In the genomic region with DNA sequence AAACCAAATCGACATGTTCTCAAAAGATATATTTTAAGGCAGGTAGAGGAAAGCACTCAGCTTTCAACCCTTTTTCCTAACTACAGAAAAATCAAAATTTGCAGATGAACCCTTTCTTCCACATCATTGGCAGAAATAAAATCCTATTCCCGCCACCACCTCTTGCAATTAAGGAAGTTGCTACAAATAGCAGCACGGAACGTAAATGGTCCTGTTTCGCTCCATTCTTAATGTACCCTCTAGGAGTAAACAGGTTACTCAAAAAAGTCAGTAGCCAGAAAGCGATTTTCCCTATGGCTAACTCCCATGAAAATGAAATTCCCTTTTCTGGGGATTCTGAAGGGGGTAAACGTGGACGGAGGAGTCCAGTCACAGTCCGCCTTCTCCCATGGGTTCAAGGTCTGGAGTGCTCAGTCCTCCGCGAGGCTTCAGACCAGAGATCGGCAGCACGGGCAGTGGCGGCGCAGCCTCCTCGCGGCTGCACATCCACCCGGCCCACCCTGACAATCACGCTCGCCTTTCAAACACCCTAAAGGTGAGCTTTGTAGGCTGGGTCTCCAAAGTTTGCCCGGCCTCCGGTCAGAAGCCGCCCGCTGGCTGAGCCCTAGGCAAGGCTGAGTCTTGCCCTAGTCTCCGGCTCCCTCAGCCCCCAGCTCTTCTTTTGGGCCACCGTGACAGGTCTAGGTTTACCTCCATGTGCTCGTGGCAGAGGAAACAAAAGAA, we compare ENCODE assay signal across 9 cellular contexts. TPM values are rescaled to one million over a fixed set of nuclear protein-coding genes. Genes with fewer than 3 reads are reported as not detected.
DNase-seq lines count a peak whose midpoint lies in the region; ATAC-seq and TF ChIP-seq lines count a peak whose summit lies in the region.
"Had no signal": no experiment of that assay in that cellular context is flagged by ENCODE, and none has a peak within 500 bp of the region (broad histone marks: within the 10 kb centered on the region; RNA-seq: fewer than 3 reads in every experiment).

No MANE protein-coding gene starts in this region.

- H2AFZ ChIP-seq in KMS-11 (ENCODE audit: low read depth) = no peak overlapping the region; the same call in 1 of the 2 replicates

- H3K27ac Mint-ChIP-seq in activated CD8-positive, alpha-beta T cell treated with anti-CD3 and anti-CD28 coated beads, Interleukin-2, amount 10 ng/mL, durations not matched to agents 7 days and 5 days = peak overlapping the region; percentile 49
- no peak overlapping the region for H3K27ac Mint-ChIP-seq in natural killer cell treated with Interleukin-12 subunit alpha and Interleukin-12 subunit beta and Interleukin-15 and Interleukin-18, amount 100 ng/mL, for 72 hours

- POLR2A ChIA-PET in activated CD8-positive, alpha-beta T cell treated with anti-CD3 and anti-CD28 coated beads, Interleukin-2, amount 10 ng/mL, durations not matched to agents 7 days and 5 days (lab: Charles Lee) = interaction anchor here (0.6 kb wide), 1 partner anchor 135 kb away, joined by 5 read pairs; no protein-coding TSS in a partner anchor

- DNase-seq in EH (ENCODE audit: low read depth) = peak; percentile 32
- peak; percentile 25 for DNase-seq in activated CD8-positive, alpha-beta T cell treated with anti-CD3 and anti-CD28 coated beads, Interleukin-2, amount 10 ng/mL, durations not matched to agents 7 days and 5 days
- no peak for DNase-seq in esophagus muscularis mucosa (ENCODE audit: extremely low spot score)
- DNase-seq in natural killer cell treated with Interleukin-12 subunit alpha and Interleukin-12 subunit beta and Interleukin-15 and Interleukin-18, amount 100 ng/mL, for 72 hours (ENCODE audit: low spot score) = no peak
- no peak for DNase-seq in mesenteric fat pad (ENCODE audit: low spot score)

- no peaks in the 10 kb centered on the region for H3K36me3 ChIP-seq in KMS-11 (ENCODE audit: insufficient read depth)
- no peaks in the 10 kb centered on the region for H3K36me3 ChIP-seq in esophagus muscularis mucosa

- CTCF ChIA-PET in activated CD8-positive, alpha-beta T cell treated with anti-CD3 and anti-CD28 coated beads, Interleukin-2, amount 10 ng/mL, durations not matched to agents 7 days and 5 days (lab: Charles Lee) = no interaction called here

- H3K36me3 Mint-ChIP-seq in activated CD8-positive, alpha-beta T cell treated with anti-CD3 and anti-CD28 coated beads, Interleukin-2, amount 10 ng/mL, durations not matched to agents 7 days and 5 days (ENCODE audit: low read depth) = peaks cover 4% of the 10 kb centered on the region
- no peaks in the 10 kb centered on the region for H3K36me3 Mint-ChIP-seq in natural killer cell treated with Interleukin-12 subunit alpha and Interleukin-12 subunit beta and Interleukin-15 and Interleukin-18, amount 100 ng/mL, for 72 hours

- H3K27ac ChIP-seq in KMS-11 = peak overlapping the region; percentile 77
- H3K27ac ChIP-seq in esophagus muscularis mucosa (replicated peaks in 1 of 4) = peak overlapping the region; percentile 94 to 98 (median 96)

- H3K9me3 Mint-ChIP-seq in activated CD8-positive, alpha-beta T cell treated with anti-CD3 and anti-CD28 coated beads, Interleukin-2, amount 10 ng/mL, durations not matched to agents 7 days and 5 days (ENCODE audit: insufficient read depth) = no peaks in the 10 kb centered on the region
- no peaks in the 10 kb centered on the region for H3K9me3 Mint-ChIP-seq in natural killer cell treated with Interleukin-12 subunit alpha and Interleukin-12 subunit beta and Interleukin-15 and Interleukin-18, amount 100 ng/mL, for 72 hours

- TF ChIP-seq CTCF in KMS-11 (conservative IDR thresholded peaks at IDR 0.05; ENCODE audit: low read depth, low read length) (no peak), esophagus muscularis mucosa (IDR thresholded peaks at IDR 0.05) (no peak)

- H3K4me3 Mint-ChIP-seq in activated CD8-positive, alpha-beta T cell treated with anti-CD3 and anti-CD28 coated beads, Interleukin-2, amount 10 ng/mL, durations not matched to agents 7 days and 5 days = peak overlapping the region; percentile 77
- peak overlapping the region; percentile 70 for H3K4me3 Mint-ChIP-seq in natural killer cell treated with Interleukin-12 subunit alpha and Interleukin-12 subunit beta and Interleukin-15 and Interleukin-18, amount 100 ng/mL, for 72 hours

- H3K27me3 ChIP-seq in KMS-11 (ENCODE audit: insufficient read depth, low read depth) (no peaks in the 10 kb centered on the region), esophagus muscularis mucosa (no peaks in the 10 kb centered on the region)

- intact Hi-C loops in esophagus muscularis mucosa (cut with DNase I) = no loop called here

- H3K4me1 ChIP-seq in KMS-11 (ENCODE audit: low read depth, poor library complexity, severe bottlenecking) (peaks cover 40% of the 10 kb centered on the region), esophagus muscularis mucosa (peaks cover 0 to 19% (median 14%) of the 10 kb centered on the region in 4 donors)

- peak overlapping the region; percentile 82; the same call in 1 of the 2 replicates for H3K4me2 ChIP-seq in KMS-11

- peaks cover 18% of the 10 kb centered on the region for H3K4me1 Mint-ChIP-seq in activated CD8-positive, alpha-beta T cell treated with anti-CD3 and anti-CD28 coated beads, Interleukin-2, amount 10 ng/mL, durations not matched to agents 7 days and 5 days (ENCODE audit: low read depth)
- H3K4me1 Mint-ChIP-seq in natural killer cell treated with Interleukin-12 subunit alpha and Interleukin-12 subunit beta and Interleukin-15 and Interleukin-18, amount 100 ng/mL, for 72 hours (ENCODE audit: low read depth in 2 of 2) = peaks cover 12 to 23% of the 10 kb centered on the region in 2 donors

- no peaks in the 10 kb centered on the region for H3K9me3 ChIP-seq in esophagus muscularis mucosa

- peaks cover 6% of the 10 kb centered on the region; the same call in 1 of the 2 replicates for H4K20me1 ChIP-seq in KMS-11 (ENCODE audit: insufficient read depth)

- peak overlapping the region; percentile 90 for H3K9ac ChIP-seq in KMS-11

- ATAC-seq in activated CD8-positive, alpha-beta T cell treated with anti-CD3 and anti-CD28 coated beads, Interleukin-2, amount 10 ng/mL, durations not matched to agents 7 days and 5 days = peak; percentile 16
- ATAC-seq in natural killer cell treated with Interleukin-12 subunit alpha and Interleukin-12 subunit beta and Interleukin-15 and Interleukin-18, amount 100 ng/mL, for 72 hours = no peak
- no peak for ATAC-seq in HG03175 (IDR thresholded peaks at IDR 0.05; ENCODE audit: unreplicated experiment)
- no peak for ATAC-seq in HG03521 (IDR thresholded peaks at IDR 0.05; ENCODE audit: unreplicated experiment)

- peaks cover 57% of the 10 kb centered on the region for H3K79me2 ChIP-seq in KMS-11 (ENCODE audit: insufficient read depth, low read depth)

- TF ChIP-seq EP300 in esophagus muscularis mucosa (IDR thresholded peaks at IDR 0.05) = no peak

- H3K4me3 ChIP-seq in KMS-11 (IDR thresholded peaks at IDR 0.05; ENCODE audit: insufficient read depth, low read depth, low read length) = no peak overlapping the region
- H3K4me3 ChIP-seq in esophagus muscularis mucosa = peak overlapping the region; percentile 69 to 87 (median 82)

- H3K27me3 Mint-ChIP-seq in activated CD8-positive, alpha-beta T cell treated with anti-CD3 and anti-CD28 coated beads, Interleukin-2, amount 10 ng/mL, durations not matched to agents 7 days and 5 days (ENCODE audit: low read depth) = no peaks in the 10 kb centered on the region
- peaks cover 0 to 8% of the 10 kb centered on the region in 2 donors for H3K27me3 Mint-ChIP-seq in natural killer cell treated with Interleukin-12 subunit alpha and Interleukin-12 subunit beta and Interleukin-15 and Interleukin-18, amount 100 ng/mL, for 72 hours

- 28% methylated on average over 21 of the region's 27 CpGs for WGBS in esophagus muscularis mucosa

- TF ChIP-seq POLR2A in esophagus muscularis mucosa (IDR thresholded peaks at IDR 0.05; ENCODE audit: low read depth) = no peak

RNA-seq across cellular contexts. Expression of a gene that starts 1.8 kb away (rescaled TPM):
- total RNA-seq in activated CD8-positive, alpha-beta T cell treated with anti-CD3 and anti-CD28 coated beads, Interleukin-2, amount 10 ng/mL, durations not matched to agents 7 days and 5 days = 10 to 100 TPM; 11.8 TPM
- total RNA-seq in esophagus muscularis mucosa (10 to 100 TPM; 17.9 to 29.2 (median 22.4) TPM), mesenteric fat pad (20.0 TPM)
- 10 to 100 TPM; 17.8 to 20.4 TPM for total RNA-seq in natural killer cell treated with Interleukin-12 subunit alpha and Interleukin-12 subunit beta and Interleukin-15 and Interleukin-18, amount 100 ng/mL, for 72 hours

RNA-seq across cellular contexts. Expression of a gene that starts 34.2 kb away (rescaled TPM):
- not detected for total RNA-seq in activated CD8-positive, alpha-beta T cell treated with anti-CD3 and anti-CD28 coated beads, Interleukin-2, amount 10 ng/mL, durations not matched to agents 7 days and 5 days
- not detected for total RNA-seq in esophagus muscularis mucosa
- not detected for total RNA-seq in natural killer cell treated with Interleukin-12 subunit alpha and Interleukin-12 subunit beta and Interleukin-15 and Interleukin-18, amount 100 ng/mL, for 72 hours
- total RNA-seq in mesenteric fat pad = not detected
- total RNA-seq: NCI-H460 had no signal

Comparison
In these comparisons a context has a peak if more than half of its experiments do, and no peak if none do; other contexts are left out.
1. DNase-seq: peak in EH (single experiment) and activated CD8-positive, alpha-beta T cell treated with anti-CD3 and anti-CD28 coated beads, Interleukin-2, amount 10 ng/mL, durations not matched to agents 7 days and 5 days (single experiment); none in esophagus muscularis mucosa (single experiment), natural killer cell treated with Interleukin-12 subunit alpha and Interleukin-12 subunit beta and Interleukin-15 and Interleukin-18, amount 100 ng/mL, for 72 hours (single experiment) and mesenteric fat pad (single experiment).